In the genomic region with DNA sequence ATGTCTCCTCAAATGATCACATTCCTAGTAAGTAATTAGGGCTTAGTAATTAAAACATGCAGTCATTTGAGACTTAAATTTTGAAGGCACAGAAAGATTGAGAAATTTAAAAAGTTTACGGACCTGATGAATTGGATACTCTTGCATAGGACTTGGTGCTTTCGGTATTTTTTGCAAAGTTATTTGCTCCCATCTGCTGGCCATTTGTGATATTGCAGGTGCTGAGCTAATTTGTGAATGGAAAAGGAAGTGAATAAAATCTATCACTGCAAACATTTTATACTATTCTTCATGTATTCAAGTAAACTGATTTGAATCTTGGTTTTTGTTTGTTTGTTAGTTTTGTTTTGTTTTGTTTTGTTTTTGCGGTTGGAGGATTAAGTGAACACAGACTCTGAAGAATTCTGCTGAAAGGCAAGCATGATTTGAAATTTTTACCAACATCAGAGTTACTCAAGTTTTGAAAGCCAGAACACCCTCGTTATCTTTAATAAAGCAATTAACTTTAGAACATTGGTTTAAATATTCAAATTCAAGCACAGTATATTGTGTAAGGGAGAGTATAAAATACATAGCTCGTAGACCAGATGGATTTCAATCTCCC, we compare ENCODE assay signal across 8 cellular contexts.
DNase-seq lines count a peak whose midpoint lies in the region; ATAC-seq and TF ChIP-seq lines count a peak whose summit lies in the region.

No MANE protein-coding gene starts in this region.

- H3K9me3 ChIP-seq in OCI-LY1 (ENCODE audit: low read length) (no peaks in the 10 kb centered on the region), gastrocnemius medialis (no peaks in the 10 kb centered on the region)

- H3K9me2 ChIP-seq in OCI-LY1 (ENCODE audit: low read depth, low read length), result no peaks in the 10 kb centered on the region

- H3K36me3 Mint-ChIP-seq in activated naive CD8-positive, alpha-beta T cell treated with anti-CD3 and anti-CD28 coated beads for 36 hours, result no peaks in the 10 kb centered on the region

- H3F3A ChIP-seq in OCI-LY1 (ENCODE audit: insufficient read depth, low read length), result no peaks in the 10 kb centered on the region

- H3K27ac ChIP-seq in OCI-LY1 (ENCODE audit: low read depth, low read length, poor library complexity, severe bottlenecking) (no peak overlapping the region), gastrocnemius medialis (no peak overlapping the region)

- DNase-seq in COLO668 (lab: John Stamatoyannopoulos, UW; ENCODE audit: unreplicated experiment) (peak; percentile 29), HEK293T (ENCODE audit: extremely low spot score) (peak; percentile 15), hippocampal formation (lab: John Stamatoyannopoulos, UW) (peak; percentile 18 to 63), gastrocnemius medialis (no peak), GOT3 (lab: John Stamatoyannopoulos, UW) (no peak)
- DNase-seq in activated naive CD8-positive, alpha-beta T cell treated with anti-CD3 and anti-CD28 coated beads for 36 hours, result peak; percentile 21

- no peaks in the 10 kb centered on the region for H3K4me1 ChIP-seq in OCI-LY1 (ENCODE audit: insufficient read depth, low read length, severe bottlenecking)
- H3K4me1 ChIP-seq in gastrocnemius medialis, result no peaks in the 10 kb centered on the region

- no peak for ATAC-seq in gastrocnemius medialis
- ATAC-seq in GM21576 (IDR thresholded peaks at IDR 0.05; ENCODE audit: unreplicated experiment), result no peak

- no peak overlapping the region for H2AFZ ChIP-seq in OCI-LY1 (ENCODE audit: low read length)

- H3K4me1 Mint-ChIP-seq in activated naive CD8-positive, alpha-beta T cell treated with anti-CD3 and anti-CD28 coated beads for 36 hours, result peaks cover 3% of the 10 kb centered on the region

- no peaks in the 10 kb centered on the region for H4K20me1 ChIP-seq in OCI-LY1 (ENCODE audit: insufficient read depth, low read length)

- H3K27me3 ChIP-seq in OCI-LY1 (ENCODE audit: insufficient read depth, low read length) (no peaks in the 10 kb centered on the region), gastrocnemius medialis (no peaks in the 10 kb centered on the region)

- POLR2A ChIA-PET in HEK293T (lab: Yijun Ruan, JAX), result no interaction called here

- H3K79me2 ChIP-seq in OCI-LY1 (ENCODE audit: insufficient read depth, low read length), result no peaks in the 10 kb centered on the region

- no peak overlapping the region for H3K27ac Mint-ChIP-seq in activated naive CD8-positive, alpha-beta T cell treated with anti-CD3 and anti-CD28 coated beads for 36 hours

- H3K4me3 Mint-ChIP-seq in activated naive CD8-positive, alpha-beta T cell treated with anti-CD3 and anti-CD28 coated beads for 36 hours, result no peak overlapping the region

- intact Hi-C loops in gastrocnemius medialis (cut with DNase I; ENCODE audit: low total_unique reads), result no loop called here

- no peak overlapping the region for H3K9ac ChIP-seq in OCI-LY1 (ENCODE audit: low read length)

- TF ChIP-seq CTCF in OCI-LY1 (IDR thresholded peaks at IDR 0.05; ENCODE audit: low read length), result peak; percentile 81
- peak; percentile 35 to 70 (median 53) for TF ChIP-seq CTCF in gastrocnemius medialis (IDR thresholded peaks at IDR 0.05 in 4 of 5, conservative IDR thresholded peaks at IDR 0.05 in 1 of 5)

- peaks cover 16% of the 10 kb centered on the region for H3K27me3 Mint-ChIP-seq in activated naive CD8-positive, alpha-beta T cell treated with anti-CD3 and anti-CD28 coated beads for 36 hours

- no peak overlapping the region for H3K4me2 ChIP-seq in OCI-LY1 (ENCODE audit: low read length)

- no peak overlapping the region for H3K4me3 ChIP-seq in OCI-LY1 (ENCODE audit: low read depth, low read length, poor library complexity, severe bottlenecking)
- H3K4me3 ChIP-seq in gastrocnemius medialis, result no peak overlapping the region

- CTCF ChIA-PET in HEK293T (lab: Yijun Ruan, JAX), result no interaction called here

- in situ Hi-C loops in gastrocnemius medialis (cut with MboI; ENCODE audit: low sequenced_read_pairs in 4 of 4), result loop anchor here in 2 of 4 donors (25.0 kb wide), 1 partner anchor 1406 kb away; no protein-coding TSS in a partner anchor

- TF ChIP-seq POLR2A in gastrocnemius medialis (IDR thresholded peaks at IDR 0.05), result no peak

- H3K9me3 Mint-ChIP-seq in activated naive CD8-positive, alpha-beta T cell treated with anti-CD3 and anti-CD28 coated beads for 36 hours, result no peaks in the 10 kb centered on the region

- H3K36me3 ChIP-seq in OCI-LY1 (ENCODE audit: insufficient read depth, low read length) (no peaks in the 10 kb centered on the region), gastrocnemius medialis (no peaks in the 10 kb centered on the region)

TF ChIP-seq in HEK293T, 16 proteins besides CTCF, POLR2A, EP300 and RAD21:
- TF ChIP-seq HDGF (IDR thresholded peaks at IDR 0.05; ENCODE audit: borderline replicate concordance), result no peak
- TF ChIP-seq BHLHE40 (IDR thresholded peaks at IDR 0.05; ENCODE audit: borderline replicate concordance), result no peak
- TF ChIP-seq ZNF384 (IDR thresholded peaks at IDR 0.05), result no peak
- no peak for TF ChIP-seq ARNT (IDR thresholded peaks at IDR 0.05)
- TF ChIP-seq ELF4 (IDR thresholded peaks at IDR 0.05), result no peak
- no peak for TF ChIP-seq FOXA1 (IDR thresholded peaks at IDR 0.05)
- no peak for TF ChIP-seq SP1 (IDR thresholded peaks at IDR 0.05)
- TF ChIP-seq L3MBTL2 (conservative IDR thresholded peaks at IDR 0.05), result no peak
- TF ChIP-seq CTBP1 (IDR thresholded peaks at IDR 0.05; ENCODE audit: borderline replicate concordance), result no peak
TF ChIP-seq in HEK293T: peak in this region for 0.

Comparison
In these comparisons a context has a peak if more than half of its experiments do, and no peak if none do; other contexts are left out.
1. DNase-seq: peak in COLO668 (single experiment), HEK293T (single experiment), activated naive CD8-positive, alpha-beta T cell treated with anti-CD3 and anti-CD28 coated beads for 36 hours (single experiment) and hippocampal formation (2 of 2); none in gastrocnemius medialis (0 of 2) and GOT3 (single experiment).